Comparison of ENCODE assay signal across 9 cellular contexts in genomic region chr11:64448599-64449380, GRCh38.
DNase-seq lines count a peak whose midpoint lies in the region; ATAC-seq, FAIRE-seq and TF ChIP-seq lines count a peak whose summit lies in the region.
"Had no signal": no experiment of that assay in that cellular context is flagged by ENCODE, and none has a peak within 500 bp of the region (broad histone marks: within the 10 kb centered on the region; RNA-seq: fewer than 3 reads in every experiment).

No MANE protein-coding gene starts in this region.

- no peak overlapping the region for H2BK15ac ChIP-seq in H1 (ENCODE audit: low read length)
- no peak overlapping the region for H2BK15ac ChIP-seq in mesendoderm (replicated peaks; ENCODE audit: low read depth)

- H4K5ac ChIP-seq in H1 (ENCODE audit: insufficient read length, low read depth, low read length) (no peak overlapping the region), mesendoderm (ENCODE audit: low read length) (no peak overlapping the region)

- no peaks in the 10 kb centered on the region for H4K20me1 ChIP-seq in H1 (replicated peaks in 1 of 2; ENCODE audit: control insufficient read depth in 1 of 2, insufficient read depth in 2 of 2, low read length in 2 of 2)

- no peaks in the 10 kb centered on the region for H3K79me1 ChIP-seq in H1 (ENCODE audit: low read depth, low read length)
- no peaks in the 10 kb centered on the region for H3K79me1 ChIP-seq in mesendoderm (ENCODE audit: low read length)

- H3K27ac ChIP-seq in H1 (ENCODE audit: low read depth, low read length) (no peak overlapping the region), mesendoderm (ENCODE audit: low read depth, low read length) (no peak overlapping the region)

- H2AK5ac ChIP-seq in H1 (ENCODE audit: low read depth, low read length): no peak overlapping the region
- H2AK5ac ChIP-seq in mesendoderm (ENCODE audit: low read length): no peak overlapping the region

- H2BK5ac ChIP-seq in H1 (ENCODE audit: low read depth, low read length): no peak overlapping the region
- no peak overlapping the region for H2BK5ac ChIP-seq in mesendoderm (ENCODE audit: low read length)

- no peak overlapping the region for H2BK12ac ChIP-seq in H1 (ENCODE audit: low read depth, low read length)

- H3K36me3 ChIP-seq in H1 (ENCODE audit: control insufficient read depth in 2 of 4, insufficient read depth in 4 of 4, low read length in 3 of 4): no peaks in the 10 kb centered on the region
- no peaks in the 10 kb centered on the region for H3K36me3 ChIP-seq in mesendoderm (ENCODE audit: control insufficient read depth, insufficient read depth, low read length)

- no peak overlapping the region for H4K8ac ChIP-seq in H1 (ENCODE audit: extremely low read depth, insufficient read depth, low read length)
- no peak overlapping the region for H4K8ac ChIP-seq in mesendoderm (ENCODE audit: low read depth, low read length)

- no peak overlapping the region for H3K14ac ChIP-seq in H1 (ENCODE audit: insufficient read length)

- peak overlapping the region; percentile 78; the same call in 1 of the 2 replicates for H2AFZ ChIP-seq in H1 (ENCODE audit: low read length)

- no peaks in the 10 kb centered on the region for H3K9me3 ChIP-seq in H1 (ENCODE audit: insufficient read depth in 2 of 2, low read depth in 1 of 2, low read length in 1 of 2)

- TF ChIP-seq RAD21 in H1 (IDR thresholded peaks at IDR 0.05 in 1 of 2, conservative IDR thresholded peaks at IDR 0.05 in 1 of 2; ENCODE audit: low read depth in 2 of 2, low read length in 2 of 2): peak; percentile 70 to 77

- H3K4me1 ChIP-seq in H1 (replicated peaks in 1 of 4; ENCODE audit: control insufficient read depth in 3 of 4, insufficient read depth in 4 of 4, low read length in 3 of 4) (peaks cover 5 to 10% (median 7%) of the 10 kb centered on the region in 4 experiments; a peak in 6 of 7 replicates), mesendoderm (ENCODE audit: control insufficient read depth, low read depth, low read length) (no peaks in the 10 kb centered on the region)

- H3K9ac ChIP-seq in H1 (replicated peaks in 1 of 4; ENCODE audit: extremely low read depth in 1 of 4, low read depth in 3 of 4, low read length in 3 of 4) (no peak overlapping the region), mesendoderm (ENCODE audit: low read length) (no peak overlapping the region)

- peak; percentile 72 for DNase-seq in DMS114 treated with DMSO at 0.1 percent for 48 hours (lab: John Stamatoyannopoulos, UW; ENCODE audit: unreplicated experiment)
- DNase-seq in HPDE6-E6E7 (ENCODE audit: extremely low spot score): peak; percentile 76
- DNase-seq in NOMO-1 treated with DMSO at 0.1 percent for 48 hours (lab: John Stamatoyannopoulos, UW; ENCODE audit: unreplicated experiment): peak; percentile 85
- peak; percentile 14 for DNase-seq in activated CD8-positive, alpha-beta memory T cell treated with anti-CD3 and anti-CD28 coated beads, Interleukin-2, amount 50 U/mL, for 1 hour (ENCODE audit: extremely low read depth)
- DNase-seq in H1 (ENCODE audit: low read depth in 1 of 2, low spot score in 2 of 2): peak; percentile 50 to 94
- DNase-seq in mesendoderm: peak; percentile 87
- DNase-seq in stimulated activated CD8-positive, alpha-beta memory T cell treated with anti-CD3 and anti-CD28 coated beads, Interleukin-12 subunit alpha, Interleukin-12 subunit beta, amount 100 ng/mL, for 24 hours (ENCODE audit: extremely low read depth): peak; percentile 26

- H4K91ac ChIP-seq in H1 (replicated peaks; ENCODE audit: insufficient read length, low read length): no peak overlapping the region

- TF ChIP-seq POLR2A in H1 (IDR thresholded peaks at IDR 0.05; ENCODE audit: control extremely low read depth in 1 of 2, low read depth in 2 of 2, low read length in 2 of 2): no peak

- CTCF ChIA-PET in H1 (lab: Charles Lee; ENCODE audit: partially characterized antibody): interaction anchor here (0.5 to 9.8 kb wide), 86 partner anchors 10 to 314 kb away, joined by 3 to 165 read pairs (median 5); partner anchors contain the start of genes PRDX5 and TRMT112

- H3K18ac ChIP-seq in H1 (ENCODE audit: extremely low read depth, low read length) (peak overlapping the region; percentile 71), mesendoderm (ENCODE audit: low read length) (no peak overlapping the region)

- TF ChIP-seq CTCF in H1 (IDR thresholded peaks at IDR 0.05; ENCODE audit: control extremely low read depth in 1 of 3, insufficient read depth in 1 of 3, low read depth in 1 of 3, low read length in 3 of 3): peak; percentile 79 to 91 (median 83)

- peak overlapping the region; percentile 18 to 60 (median 37); a peak in 7 of 8 replicates for H3K4me3 ChIP-seq in H1 (ENCODE audit: extremely low read depth in 1 of 4, insufficient read depth in 2 of 4, low read depth in 3 of 4, low read length in 4 of 4)
- H3K4me3 ChIP-seq in mesendoderm (ENCODE audit: low read length): no peak overlapping the region

- TF ChIP-seq EP300 in H1 (IDR thresholded peaks at IDR 0.05; ENCODE audit: borderline replicate concordance in 1 of 2, low read depth in 2 of 2, low read length in 2 of 2): no peak

- H2BK120ac ChIP-seq in H1 (replicated peaks; ENCODE audit: low read depth, low read length) (no peak overlapping the region), mesendoderm (ENCODE audit: low read depth, low read length) (no peak overlapping the region)

- H3K23ac ChIP-seq in H1 (ENCODE audit: insufficient read length): no peak overlapping the region
- H3K23ac ChIP-seq in mesendoderm (ENCODE audit: low read length): no peak overlapping the region

- H3K4ac ChIP-seq in H1 (replicated peaks; ENCODE audit: insufficient read length, low read depth, low read length) (no peak overlapping the region), mesendoderm (ENCODE audit: low read depth, low read length) (no peak overlapping the region)

- no peak overlapping the region for H3K56ac ChIP-seq in H1 (replicated peaks; ENCODE audit: insufficient read length, low read depth, low read length)
- H3K56ac ChIP-seq in mesendoderm (ENCODE audit: low read length): no peak overlapping the region

- no peaks in the 10 kb centered on the region for H3K79me2 ChIP-seq in H1 (ENCODE audit: control insufficient read depth in 1 of 2, insufficient read depth in 2 of 2, low read length in 2 of 2)
- H3K79me2 ChIP-seq in mesendoderm (ENCODE audit: control insufficient read depth, insufficient read depth, low read length): no peaks in the 10 kb centered on the region

- peak overlapping the region; percentile 63 to 78 for H3K4me2 ChIP-seq in H1 (ENCODE audit: insufficient read depth in 1 of 2, low read depth in 2 of 2, low read length in 2 of 2)
- H3K4me2 ChIP-seq in mesendoderm (ENCODE audit: low read length): peak overlapping the region; percentile 71

- H3K27me3 ChIP-seq in H1 (replicated peaks in 1 of 4; ENCODE audit: control insufficient read depth in 3 of 4, extremely low read depth in 1 of 4, insufficient read depth in 3 of 4, low read length in 3 of 4) (peaks cover 0 to 13% (median 9%) of the 10 kb centered on the region in 4 experiments; a peak in 5 of 7 replicates), mesendoderm (ENCODE audit: insufficient read depth, low read length, poor library complexity) (no peaks in the 10 kb centered on the region)

- no peak for FAIRE-seq in H1 (lab: Jason Lieb, UNC)
- FAIRE-seq: islet of Langerhans had no signal

- POLR2A ChIA-PET in H1 (lab: Charles Lee; ENCODE audit: partially characterized antibody): interaction anchor here (0.6 to 1.7 kb wide), 6 partner anchors 53 to 265 kb away, joined by 3 to 5 read pairs (median 4); partner anchors contain the start of genes PRDX5 and TRMT112

- 12% methylated on average over 30 of the region's 37 CpGs; no CpG with 5 or more reads in 1 of the 2 experiments for WGBS in H1 (ENCODE audit: extremely low coverage in 1 of 2, insufficient coverage in 1 of 2, insufficient read length in 1 of 2, insufficient replicate concordance in 2 of 2, low coverage in 1 of 2, low lambda C conversion rate in 2 of 2, missing lambda C conversion rate in 1 of 2), 2 experiments
- no CpG with 5 or more reads among the region's 37 CpGs for WGBS in mesendoderm (ENCODE audit: extremely low coverage, insufficient coverage, low lambda C conversion rate)

- ATAC-seq in HG03108 (IDR thresholded peaks at IDR 0.05; ENCODE audit: unreplicated experiment): no peak

- H2BK20ac ChIP-seq in H1 (ENCODE audit: low read length): no peak overlapping the region

- peaks cover 5% of the 10 kb centered on the region; the same call in 1 of the 2 replicates for H3K23me2 ChIP-seq in H1 (ENCODE audit: low read depth, low read length)

TF ChIP-seq in H1, 55 proteins besides CTCF, POLR2A, EP300 and RAD21 (continues in another document):
- TF ChIP-seq RXRA (IDR thresholded peaks at IDR 0.05; ENCODE audit: insufficient read depth, low read depth, low read length) (no peak), YY1 (IDR thresholded peaks at IDR 0.05; ENCODE audit: low read depth, low read length) (no peak), TBP (IDR thresholded peaks at IDR 0.05; ENCODE audit: low read depth, low read length) (no peak), BRCA1 (IDR thresholded peaks at IDR 0.05; ENCODE audit: low read depth, low read length) (no peak), CHD1 (IDR thresholded peaks at IDR 0.05; ENCODE audit: low read depth, low read length) (no peak), HDAC6 (IDR thresholded peaks at IDR 0.05; ENCODE audit: low read depth, low read length) (no peak), SUZ12 (IDR thresholded peaks at IDR 0.05; ENCODE audit: low read length) (0 out of 2 replicates have a peak, but pooled peaks have one; percentile 8), SIX5 (IDR thresholded peaks at IDR 0.05; ENCODE audit: low read depth, low read length) (no peak), EGR1 (IDR thresholded peaks at IDR 0.05; ENCODE audit: borderline replicate concordance, low read depth, low read length) (no peak), E2F6 (IDR thresholded peaks at IDR 0.05) (0 out of 2 replicates have a peak, but pooled peaks have one; percentile 2), SIN3A (conservative IDR thresholded peaks at IDR 0.05 in 1 of 2, IDR thresholded peaks at IDR 0.05 in 1 of 2; ENCODE audit: low read depth in 1 of 2, low read length in 2 of 2) (peak in 1 of 2 experiments; percentile 41; a peak in 1 of 4 replicates), CEBPB (IDR thresholded peaks at IDR 0.05; ENCODE audit: low read depth, low read length) (no peak), CREB1 (IDR thresholded peaks at IDR 0.05) (no peak), RFX5 (IDR thresholded peaks at IDR 0.05; ENCODE audit: borderline replicate concordance, low read depth, low read length) (no peak), SP4 (IDR thresholded peaks at IDR 0.05; ENCODE audit: low read length) (no peak), SRF (IDR thresholded peaks at IDR 0.05; ENCODE audit: low read depth, low read length) (no peak)

Comparison
In these comparisons a context has a peak if more than half of its experiments do, and no peak if none do; other contexts are left out.
1. DNase-seq: peak in every context shown above with its lines; median percentile 87 in mesendoderm; 85 in NOMO-1 treated with DMSO at 0.1 percent for 48 hours; 76 in HPDE6-E6E7; 72 in DMS114 treated with DMSO at 0.1 percent for 48 hours; 72 in H1; 26 in stimulated activated CD8-positive, alpha-beta memory T cell treated with anti-CD3 and anti-CD28 coated beads, Interleukin-12 subunit alpha, Interleukin-12 subunit beta, amount 100 ng/mL, for 24 hours; 14 in activated CD8-positive, alpha-beta memory T cell treated with anti-CD3 and anti-CD28 coated beads, Interleukin-2, amount 50 U/mL, for 1 hour.